ENCODE assay signal across 13 cellular contexts in genomic region chr9:88531920-88532319, GRCh38. TPM values are rescaled to one million over a fixed set of nuclear protein-coding genes. Genes with fewer than 3 reads are reported as not detected.
DNase-seq lines count a peak whose midpoint lies in the region; ATAC-seq and TF ChIP-seq lines count a peak whose summit lies in the region.
"Had no signal": no experiment of that assay in that cellular context is flagged by ENCODE, and none has a peak within 500 bp of the region (broad histone marks: within the 10 kb centered on the region; RNA-seq: fewer than 3 reads in every experiment).

No MANE protein-coding gene starts in this region.

- peak overlapping the region; percentile 23 for H2AFZ ChIP-seq in hepatocyte

- H3K79me2 ChIP-seq in hepatocyte = no peaks in the 10 kb centered on the region

- intact Hi-C loops in CD4-positive, alpha-beta T cell (cut with DNase I, micrococcal nuclease) = no loop called here
- intact Hi-C loops in Panc1 (cut with micrococcal nuclease; ENCODE audit: unreplicated experiment) = loop anchor here (5.0 kb wide), 1 partner anchor 335 kb away; no protein-coding TSS in a partner anchor
- intact Hi-C loops in activated CD4-positive, alpha-beta T cell treated with anti-CD3 and anti-CD28 coated beads, Interleukin-2, amount 10 ng/mL, durations not matched to agents 24 days and 14 days (cut with micrococcal nuclease) = no loop called here

- H3K36me3 Mint-ChIP-seq in CD4-positive, alpha-beta T cell (ENCODE audit: low read depth) = no peaks in the 10 kb centered on the region
- peaks cover 4% of the 10 kb centered on the region for H3K36me3 Mint-ChIP-seq in activated CD4-positive, alpha-beta T cell treated with anti-CD3 and anti-CD28 coated beads, Interleukin-2, amount 10 ng/mL, durations not matched to agents 24 days and 14 days (ENCODE audit: low read depth)
- H3K36me3 Mint-ChIP-seq: CD4-positive, CD25-positive, alpha-beta regulatory T cell; naive thymus-derived CD8-positive, alpha-beta T cell had no signal

- H3K9me3 ChIP-seq in CD4-positive, alpha-beta T cell (ENCODE audit: control insufficient read depth, low read length) = no peaks in the 10 kb centered on the region
- no peaks in the 10 kb centered on the region for H3K9me3 ChIP-seq in Panc1 (ENCODE audit: control insufficient read depth, insufficient read depth, low read depth, low read length)
- no peaks in the 10 kb centered on the region for H3K9me3 ChIP-seq in hepatocyte (ENCODE audit: low read depth)
- no peaks in the 10 kb centered on the region for H3K9me3 ChIP-seq in neutrophil
- H3K9me3 ChIP-seq: SJSA1 had no signal

- H3K36me3 ChIP-seq in Panc1 (ENCODE audit: control insufficient read depth, insufficient read depth, low read length) = no peaks in the 10 kb centered on the region
- no peaks in the 10 kb centered on the region for H3K36me3 ChIP-seq in hepatocyte (replicated peaks; ENCODE audit: insufficient read depth, low read depth)
- no peaks in the 10 kb centered on the region for H3K36me3 ChIP-seq in neutrophil

- no peak for ATAC-seq in CD4-positive, alpha-beta T cell (ENCODE audit: poor library complexity)
- ATAC-seq in Panc1 = no peak
- ATAC-seq: naive thymus-derived CD8-positive, alpha-beta T cell had no signal

- POLR2A ChIA-PET in CD4-positive, alpha-beta T cell (lab: Charles Lee) = interaction anchor here (0.6 kb wide), 1 partner anchor 289 kb away, joined by 3 read pairs; no protein-coding TSS in a partner anchor
- POLR2A ChIA-PET in Panc1 (lab: Charles Lee) = interaction anchor here (1.1 kb wide), 1 partner anchor 16 kb away, joined by 3 read pairs; no protein-coding TSS in a partner anchor

- H4K20me1 ChIP-seq in hepatocyte (ENCODE audit: insufficient read depth, poor library complexity, severe bottlenecking) = no peaks in the 10 kb centered on the region

- CTCF ChIA-PET in CD4-positive, alpha-beta T cell (lab: Charles Lee) = no interaction called here
- CTCF ChIA-PET in Panc1 (lab: Charles Lee) = interaction anchor here (0.6 to 1.1 kb wide), 2 partner anchors 41 to 122 kb away, joined by 3 read pairs; no protein-coding TSS in a partner anchor

- no peak for TF ChIP-seq CTCF in CD4-positive, alpha-beta T cell (IDR thresholded peaks at IDR 0.05)
- TF ChIP-seq CTCF in Panc1 (IDR thresholded peaks at IDR 0.05) = no peak
- no peak for TF ChIP-seq CTCF in hepatocyte (IDR thresholded peaks at IDR 0.05; ENCODE audit: poor library complexity)
- TF ChIP-seq CTCF in neutrophil (IDR thresholded peaks at IDR 0.05) = no peak

- H3K4me1 Mint-ChIP-seq in CD4-positive, alpha-beta T cell (ENCODE audit: low read depth) = peaks cover 21% of the 10 kb centered on the region
- H3K4me1 Mint-ChIP-seq in activated CD4-positive, alpha-beta T cell treated with anti-CD3 and anti-CD28 coated beads, Interleukin-2, amount 10 ng/mL, durations not matched to agents 24 days and 14 days = peaks cover 15% of the 10 kb centered on the region

- H3K4me2 ChIP-seq in hepatocyte = peak overlapping the region; percentile 97

- H3K9me3 Mint-ChIP-seq in CD4-positive, alpha-beta T cell = no peaks in the 10 kb centered on the region
- H3K9me3 Mint-ChIP-seq in activated CD4-positive, alpha-beta T cell treated with anti-CD3 and anti-CD28 coated beads, Interleukin-2, amount 10 ng/mL, durations not matched to agents 24 days and 14 days = peaks cover 4% of the 10 kb centered on the region
- H3K9me3 Mint-ChIP-seq: naive thymus-derived CD8-positive, alpha-beta T cell had no signal

- in situ Hi-C loops in Panc1 (cut with HindIII; ENCODE audit: low pct_unique_long_range_greater_than_20kb, low sequenced_read_pairs) = no loop called here

- WGBS in hepatocyte (ENCODE audit: low lambda C conversion rate, missing lambda C conversion rate) = 20% methylated on average over 10 of the region's 10 CpGs

- H3K4me1 ChIP-seq in Panc1 (ENCODE audit: control insufficient read depth, insufficient read depth, low read length) (peaks cover 25% of the 10 kb centered on the region), hepatocyte (ENCODE audit: insufficient read depth) (peaks cover 34% of the 10 kb centered on the region), neutrophil (ENCODE audit: control insufficient read depth in 1 of 2, insufficient read depth in 1 of 2, low read depth in 1 of 2, low read length in 1 of 2) (peaks cover 32 to 38% of the 10 kb centered on the region in 2 experiments)

- peaks cover 20% of the 10 kb centered on the region for H3K27me3 ChIP-seq in CD4-positive, alpha-beta T cell (ENCODE audit: control insufficient read depth, insufficient read depth, low read length)
- H3K27me3 ChIP-seq in Panc1 (ENCODE audit: control insufficient read depth, insufficient read depth, low read length) = no peaks in the 10 kb centered on the region
- H3K27me3 ChIP-seq in hepatocyte = no peaks in the 10 kb centered on the region
- H3K27me3 ChIP-seq in neutrophil = peaks cover 46% of the 10 kb centered on the region
- H3K27me3 ChIP-seq: SJSA1 had no signal

- peaks cover 13% of the 10 kb centered on the region for H3K27me3 Mint-ChIP-seq in CD4-positive, alpha-beta T cell
- peaks cover 52% of the 10 kb centered on the region for H3K27me3 Mint-ChIP-seq in activated CD4-positive, alpha-beta T cell treated with anti-CD3 and anti-CD28 coated beads, Interleukin-2, amount 10 ng/mL, durations not matched to agents 24 days and 14 days

- DNase-seq in CD4-positive, alpha-beta T cell = no peak
- DNase-seq in Panc1 (ENCODE audit: low read depth, low spot score) (no peak), hepatocyte (ENCODE audit: low spot score) (no peak), NCI-H2107 (lab: John Stamatoyannopoulos, UW) (no peak), NCI-H146 (lab: John Stamatoyannopoulos, UW) (no peak)
- DNase-seq in stimulated activated CD4-positive, alpha-beta T cell treated with anti-CD3 and anti-CD28 coated beads, Interleukin-4, amount 100 ng/mL, for 24 hours = no peak
- DNase-seq in activated CD4-positive, alpha-beta T cell treated with anti-CD3 and anti-CD28 coated beads, Interleukin-2, amount 10 ng/mL, durations not matched to agents 24 days and 14 days = no peak
- DNase-seq: naive thymus-derived CD8-positive, alpha-beta T cell; NCI-H1092 had no signal

- BruUV-seq in Panc1 (replicated peaks; lab: Mats Ljungman, UMichigan) = no TSS peak

- no peaks in the 10 kb centered on the region for H3K9me2 ChIP-seq in hepatocyte (replicated peaks; ENCODE audit: insufficient read depth)

- H3K4me3 ChIP-seq in Panc1 (ENCODE audit: low read depth in 2 of 2, low read length in 2 of 2) = peak overlapping the region; percentile 74 to 82
- peak overlapping the region; percentile 13 for H3K4me3 ChIP-seq in hepatocyte
- H3K4me3 ChIP-seq in neutrophil (ENCODE audit: low read depth in 1 of 2, low read length in 1 of 2) = peak overlapping the region; percentile 25 to 30
- H3K4me3 ChIP-seq: SJSA1 had no signal

- H3K27ac Mint-ChIP-seq in CD4-positive, alpha-beta T cell = no peak overlapping the region
- no peak overlapping the region for H3K27ac Mint-ChIP-seq in activated CD4-positive, alpha-beta T cell treated with anti-CD3 and anti-CD28 coated beads, Interleukin-2, amount 10 ng/mL, durations not matched to agents 24 days and 14 days
- H3K27ac Mint-ChIP-seq: CD4-positive, CD25-positive, alpha-beta regulatory T cell had no signal

- peak overlapping the region; percentile 21 for H3K4me3 Mint-ChIP-seq in CD4-positive, alpha-beta T cell
- H3K4me3 Mint-ChIP-seq in activated CD4-positive, alpha-beta T cell treated with anti-CD3 and anti-CD28 coated beads, Interleukin-2, amount 10 ng/mL, durations not matched to agents 24 days and 14 days = no peak overlapping the region
- H3K4me3 Mint-ChIP-seq: CD4-positive, CD25-positive, alpha-beta regulatory T cell had no signal

- H3K27ac ChIP-seq in CD4-positive, alpha-beta T cell (ENCODE audit: low read depth, low read length) = no peak overlapping the region
- peak overlapping the region; percentile 97 for H3K27ac ChIP-seq in Panc1 (ENCODE audit: low read length)
- H3K27ac ChIP-seq in hepatocyte = no peak overlapping the region
- H3K27ac ChIP-seq in neutrophil = peak overlapping the region; percentile 7
- H3K27ac ChIP-seq: epithelial cell of prostate had no signal

RNA-seq across cellular contexts. Expression of gene NXNL2, which starts 3.1 kb away (rescaled TPM):
- total RNA-seq in CD4-positive, alpha-beta T cell = not detected
- total RNA-seq in Panc1 (2021; ENCODE audit: unreplicated experiment) (1.4 TPM), hepatocyte (0.57 and 0.84 TPM in 2 replicates)
- 0.98 TPM for polyA plus RNA-seq in Panc1 (2012; ENCODE audit: insufficient read length)
- polyA plus RNA-seq in hepatocyte = 1.0 and 2.5 TPM in 2 replicates
- not detected in 2 replicates for total RNA-seq in activated CD4-positive, alpha-beta T cell treated with anti-CD3 and anti-CD28 coated beads, Interleukin-2, amount 10 ng/mL, durations not matched to agents 24 days and 14 days
- total RNA-seq: CD4-positive, CD25-positive, alpha-beta regulatory T cell; naive thymus-derived CD8-positive, alpha-beta T cell had no signal
- polyA plus RNA-seq: CD4-positive, CD25-positive, alpha-beta regulatory T cell; naive thymus-derived CD8-positive, alpha-beta T cell had no signal

Comparison
In these comparisons a context has a peak if more than half of its experiments do, and no peak if none do; other contexts are left out.
1. H3K27ac ChIP-seq: peak in Panc1 (single experiment) and neutrophil (single experiment); none in CD4-positive, alpha-beta T cell (single experiment) and hepatocyte (single experiment).
2. H3K4me3 ChIP-seq: peak in every context shown above with its lines; median percentile 78 in Panc1; 28 in neutrophil; 13 in hepatocyte.